ENCODE assay signal across 8 cellular contexts in genomic region chr13:62014299-62014698, GRCh38.
DNase-seq lines count a peak whose midpoint lies in the region; ATAC-seq and TF ChIP-seq lines count a peak whose summit lies in the region.

No MANE protein-coding gene starts in this region.

- no peaks in the 10 kb centered on the region for H3K36me3 ChIP-seq in WERI-Rb-1

- H3K27me3 ChIP-seq in WERI-Rb-1 (ENCODE audit: insufficient read depth, low read depth, severe bottlenecking), result no peaks in the 10 kb centered on the region

- ATAC-seq in HG03139 (IDR thresholded peaks at IDR 0.05; ENCODE audit: unreplicated experiment), result no peak

- H3K27ac ChIP-seq in WERI-Rb-1, result no peak overlapping the region

- peak; percentile 37 for TF ChIP-seq CTCF in LNCaP clone FGC (IDR thresholded peaks at IDR 0.05; ENCODE audit: control insufficient read depth, extremely low read depth, insufficient read depth)
- no peak for TF ChIP-seq CTCF in WERI-Rb-1 (IDR thresholded peaks at IDR 0.05; ENCODE audit: low read depth, low read length)

- no peaks in the 10 kb centered on the region for H3K9me3 ChIP-seq in WERI-Rb-1 (ENCODE audit: severe bottlenecking)

- H3K4me3 ChIP-seq in LNCaP clone FGC (ENCODE audit: low read depth, low read length) (no peak overlapping the region), WERI-Rb-1 (ENCODE audit: low read depth, low read length) (no peak overlapping the region)

- DNase-seq in COR-L47 (lab: John Stamatoyannopoulos, UW) (peak; percentile 50), LNCaP clone FGC (ENCODE audit: low read depth) (no peak), RPMI8226 (peak; percentile 13), glomerular visceral epithelial cell (ENCODE audit: extremely low spot score) (peak; percentile 24), WERI-Rb-1 (no peak), mucosa of gallbladder (ENCODE audit: low spot score) (no peak)
- no peak for DNase-seq in activated T-cell treated with anti-CD3 and anti-CD28 coated beads, Interleukin-2, amount 50 U/mL, for 48 hours

Comparison
In these comparisons a context has a peak if more than half of its experiments do, and no peak if none do; other contexts are left out.
1. DNase-seq: peak in COR-L47 (single experiment), RPMI8226 (single experiment) and glomerular visceral epithelial cell (single experiment); none in LNCaP clone FGC (single experiment), WERI-Rb-1 (single experiment), activated T-cell treated with anti-CD3 and anti-CD28 coated beads, Interleukin-2, amount 50 U/mL, for 48 hours (0 of 2) and mucosa of gallbladder (single experiment).